Comparison of ENCODE assay signal across 1 cellular context in genomic region chr1:203158967-203159665, GRCh38.
TF ChIP-seq lines count a peak whose summit lies in the region.

No MANE protein-coding gene starts in this region.

TF ChIP-seq in WTC11, 78 proteins besides CTCF, POLR2A, EP300 and RAD21 (continued from another document):
- TF ChIP-seq IRF1 (CRISPR knock-in tag; IDR thresholded peaks at IDR 0.05) (no peak), ESRRA (CRISPR knock-in tag; IDR thresholded peaks at IDR 0.05; ENCODE audit: borderline replicate concordance) (no peak)
